1 cellular context compared by ENCODE assay signal in genomic region chr1:42765832-42766722, GRCh38.
TF ChIP-seq lines count a peak whose summit lies in the region.

No MANE protein-coding gene starts in this region.

TF ChIP-seq in H1, 55 proteins besides CTCF, POLR2A, EP300 and RAD21:
- TF ChIP-seq HDAC2 (IDR thresholded peaks at IDR 0.05; ENCODE audit: borderline replicate concordance in 1 of 2, low read depth in 2 of 2, low read length in 2 of 2) (peak in 1 of 2 experiments; percentile 42; a peak in 1 of 4 replicates), FOSL1 (IDR thresholded peaks at IDR 0.05; ENCODE audit: insufficient read depth, low read depth, low read length) (no peak), TAF7 (optimal IDR thresholded peaks at IDR 0.05; ENCODE audit: borderline replicate concordance, low read depth, low read length) (no peak), SAP30 (IDR thresholded peaks at IDR 0.05; ENCODE audit: insufficient read depth, insufficient replicate concordance, low read length) (peak; percentile 80), SIN3A (conservative IDR thresholded peaks at IDR 0.05 in 1 of 2, IDR thresholded peaks at IDR 0.05 in 1 of 2; ENCODE audit: low read depth in 1 of 2, low read length in 2 of 2) (0 out of 4 replicates have a peak, but pooled peaks of 1 of the 2 experiments have one; percentile 54), RBBP5 (IDR thresholded peaks at IDR 0.05; ENCODE audit: borderline replicate concordance, low read depth, low read length) (peak; percentile 14; the same call in 1 of the 2 replicates)
TF ChIP-seq in H1: peak in this region for 4.
